10 cellular contexts compared by ENCODE assay signal in the genomic region with DNA sequence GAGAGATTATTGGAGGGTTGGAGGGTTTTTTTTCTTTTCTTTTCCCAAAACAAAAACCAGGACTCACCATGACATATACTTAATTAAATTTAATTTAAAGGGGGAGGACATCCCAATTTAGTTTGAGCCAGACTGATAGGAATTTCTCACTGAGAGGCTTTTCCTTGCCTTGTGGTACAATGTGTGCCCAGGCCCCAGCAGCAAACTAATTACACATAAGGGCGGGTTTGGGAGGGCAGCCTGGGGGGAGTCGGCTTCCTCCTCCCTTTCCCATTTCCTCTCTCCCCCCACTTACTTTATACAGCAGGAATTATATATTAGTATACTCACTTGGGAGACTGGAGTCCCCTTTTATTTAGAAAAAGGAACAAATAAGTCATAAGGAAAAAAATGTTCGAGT. TPM values are rescaled to one million over a fixed set of nuclear protein-coding genes. Genes with fewer than 3 reads are reported as not detected.
DNase-seq lines count a peak whose midpoint lies in the region; ATAC-seq and TF ChIP-seq lines count a peak whose summit lies in the region.
"Had no signal": no experiment of that assay in that cellular context is flagged by ENCODE, and none has a peak within 500 bp of the region (broad histone marks: within the 10 kb centered on the region; RNA-seq: fewer than 3 reads in every experiment).

No MANE protein-coding gene starts in this region.

- H3K4me2 ChIP-seq in GM23248 (ENCODE audit: unreplicated experiment): peak overlapping the region; percentile 91

- H4K20me1 ChIP-seq in GM23248 (ENCODE audit: insufficient read depth): peaks cover 3% of the 10 kb centered on the region; the same call in 1 of the 2 replicates

- H3K4me3 ChIP-seq in GM23248 (peak overlapping the region; percentile 91), fibroblast of the aortic adventitia (ENCODE audit: low read depth, low read length) (peak overlapping the region; percentile 73), sigmoid colon (peak overlapping the region; percentile 62 to 92 (median 87))

- H3K9me3 ChIP-seq in GM23248 (ENCODE audit: low read depth): no peaks in the 10 kb centered on the region
- H3K9me3 ChIP-seq in sigmoid colon: no peaks in the 10 kb centered on the region

- in situ Hi-C loops in GM23248 (cut with MboI): loop anchor here (10.0 kb wide), 2 partner anchors 218 to 262 kb away; no protein-coding TSS in a partner anchor

- no peak overlapping the region for H2AFZ ChIP-seq in GM23248

- H3K27ac ChIP-seq in GM23248 (peak overlapping the region; percentile 70), sigmoid colon (peak overlapping the region; percentile 98 to 99 (median 99))
- H3K27ac ChIP-seq: HL-60 had no signal

- WGBS in GM23248 (ENCODE audit: low coverage in 1 of 2, low lambda C conversion rate in 2 of 2, missing lambda C conversion rate in 2 of 2), 2 experiments: 12 to 16% methylated on average over 3 of the region's 3 CpGs
- WGBS in sigmoid colon, 2 donors: 5 to 26% methylated on average over 3 of the region's 3 CpGs

- ATAC-seq in GM18909 (IDR thresholded peaks at IDR 0.05; ENCODE audit: poor library complexity, unreplicated experiment) (no peak), HG03432 (IDR thresholded peaks at IDR 0.05; ENCODE audit: unreplicated experiment) (no peak), GM19395 (IDR thresholded peaks at IDR 0.05; ENCODE audit: unreplicated experiment) (no peak)

- H3K27me3 ChIP-seq in GM23248 (replicated peaks; ENCODE audit: insufficient read depth) (no peaks in the 10 kb centered on the region), sigmoid colon (no peaks in the 10 kb centered on the region)

- H3F3A ChIP-seq in GM23248 (ENCODE audit: insufficient read depth): peaks cover 51% of the 10 kb centered on the region

- TF ChIP-seq CTCF in fibroblast of the aortic adventitia (IDR thresholded peaks at IDR 0.05; ENCODE audit: insufficient read depth, low read length) (no peak), sigmoid colon (IDR thresholded peaks at IDR 0.05) (no peak)

- peak overlapping the region; percentile 84 for H3K9ac ChIP-seq in GM23248

- peaks cover 71% of the 10 kb centered on the region for H3K79me2 ChIP-seq in GM23248 (ENCODE audit: insufficient read depth)

- H3K4me1 ChIP-seq in GM23248 (ENCODE audit: insufficient read depth) (peaks cover 45% of the 10 kb centered on the region), sigmoid colon (peaks cover 0 to 54% (median 41%) of the 10 kb centered on the region in 4 donors)

- intact Hi-C loops in sigmoid colon (cut with DNase I): loop anchor here (2.0 to 5.0 kb wide), 2 partner anchors 16 to 135 kb away; no protein-coding TSS in a partner anchor

- no peaks in the 10 kb centered on the region for H3K9me2 ChIP-seq in GM23248 (ENCODE audit: insufficient read depth)

- TF ChIP-seq EP300 in sigmoid colon (IDR thresholded peaks at IDR 0.05): no peak

- TF ChIP-seq POLR2A in sigmoid colon (IDR thresholded peaks at IDR 0.05): no peak

- H3K36me3 ChIP-seq in GM23248 (ENCODE audit: low read depth) (no peaks in the 10 kb centered on the region), sigmoid colon (no peaks in the 10 kb centered on the region)

- peak; percentile 35 for DNase-seq in GM23248
- DNase-seq in RKO (ENCODE audit: low spot score): peak; percentile 80
- DNase-seq in fibroblast of the aortic adventitia (ENCODE audit: low read depth): peak; percentile 36
- no peak for DNase-seq in sigmoid colon
- DNase-seq in NCI-H526 treated with DMSO at 0.1 percent for 48 hours (lab: John Stamatoyannopoulos, UW): no peak
- DNase-seq: activated B cell treated with CpG ODN at 0.5 μM for 24 hours had no signal

RNA-seq across cellular contexts. Expression of a gene that starts 2.9 kb away (rescaled TPM):
- total RNA-seq in GM23248 (2014; rRNA removed; shearing (Covaris generic)): 144 and 159 TPM in 2 replicates
- polyA plus RNA-seq in GM23248 (2016; fragmentation: Nextera tagmentation; extraction: Ambion mirVana) (52.3 and 52.4 TPM in 2 replicates), sigmoid colon (10 to 100 TPM in 1 of 3 donors, 1 to 10 TPM in 2; 3.2 to 14.0 (median 4.2) TPM)
- total RNA-seq in fibroblast of the aortic adventitia (ENCODE audit: low replicate concordance) (117 and 131 TPM in 2 replicates), sigmoid colon (100 to 1,000 TPM; 155 to 200 (median 186) TPM)

Comparison
In these comparisons a context has a peak if more than half of its experiments do, and no peak if none do; other contexts are left out.
1. DNase-seq: peak in GM23248 (single experiment), RKO (single experiment) and fibroblast of the aortic adventitia (single experiment); none in sigmoid colon (single experiment) and NCI-H526 treated with DMSO at 0.1 percent for 48 hours (single experiment).
2. Peak in every context shown above with its lines, with median percentiles within 50 percentile points of each other: H3K4me3 ChIP-seq.